In the genomic region with DNA sequence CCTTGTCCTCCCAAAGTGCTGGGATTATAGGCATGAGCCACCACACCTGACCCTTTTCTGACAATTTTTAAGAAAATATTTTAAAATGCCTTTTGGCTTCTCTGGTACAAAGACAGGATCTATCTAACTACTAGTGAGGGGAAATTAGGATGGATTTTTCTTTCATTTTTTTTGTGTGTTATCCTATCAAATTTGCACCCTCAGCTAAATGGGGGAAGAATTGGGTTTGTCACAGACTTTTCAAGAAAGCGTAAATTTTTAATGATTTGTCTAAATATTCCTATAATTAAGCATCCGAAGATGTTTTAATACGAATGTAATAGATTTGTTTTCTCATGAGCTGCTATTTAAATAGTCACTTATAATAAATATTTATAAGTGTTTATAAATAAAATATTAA, we compare ENCODE assay signal across 19 cellular contexts.
"Had no signal": no experiment of that assay in that cellular context is flagged by ENCODE, and none has a peak within 500 bp of the region (broad histone marks: within the 10 kb centered on the region; RNA-seq: fewer than 3 reads in every experiment).

No MANE protein-coding gene starts in this region.

- H3K9ac ChIP-seq: SK-N-SH had no signal

- H3K9me3 ChIP-seq: SK-N-SH had no signal

- H3K4me2 ChIP-seq: SK-N-SH had no signal

- FAIRE-seq: RCC 7860 had no signal

- DNase-seq: Karpas-422, KG1, MM.1S, NCI-H1092 treated with DMSO at 0.1 percent for 48 hours, NCI-H1436, NCI-H187, NCI-H2029, NCI-H2081 treated with DMSO at 0.1 percent for 48 hours, NCI-H2171, NCI-H446, NCI-H510A, NCI-H524 treated with DMSO at 0.1 percent for 48 hours, NCI-H69, NCI-H774, RPMI8226, SHP77, SK-N-SH, T-helper 1 cell had no signal
